ENCODE assay signal across 11 cellular contexts in the genomic region with DNA sequence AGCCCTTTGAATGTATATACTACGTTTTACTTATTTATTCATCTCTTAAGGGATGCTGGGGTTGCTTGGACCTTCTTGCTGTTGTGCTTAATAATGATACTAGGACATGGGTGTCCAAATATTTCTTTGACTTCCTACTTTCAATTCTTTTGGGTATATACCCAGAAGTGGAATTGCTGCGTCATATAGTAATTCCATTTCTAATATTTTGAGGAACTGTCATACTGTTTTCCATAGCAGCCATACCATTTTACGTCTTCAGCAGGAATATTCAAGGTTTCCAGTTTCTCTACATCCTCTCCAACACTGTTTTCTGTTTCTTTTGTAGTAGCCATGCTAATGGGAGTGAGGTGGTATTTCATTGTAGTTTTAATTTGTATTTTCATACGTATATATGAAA. TPM values are rescaled to one million over a fixed set of nuclear protein-coding genes. Genes with fewer than 3 reads are reported as not detected.
A peak's percentile ranks its signal among the peaks of the same experiment; 100 is the strongest.
DNase-seq lines count a peak whose midpoint lies in the region; ATAC-seq and TF ChIP-seq lines count a peak whose summit lies in the region.
"Had no signal": no experiment of that assay in that cellular context is flagged by ENCODE, and none has a peak within 500 bp of the region (broad histone marks: within the 10 kb centered on the region; RNA-seq: fewer than 3 reads in every experiment).

No MANE protein-coding gene starts in this region.

- TF ChIP-seq EP300 in stomach (IDR thresholded peaks at IDR 0.05): no peak

- no peaks in the 10 kb centered on the region for H3K27me3 Mint-ChIP-seq in activated CD4-positive, alpha-beta memory T cell treated with anti-CD3 and anti-CD28 coated beads, Interleukin-2, amount 10 ng/mL, durations not matched to agents 7 days and 5 days
- H3K27me3 Mint-ChIP-seq in activated CD4-positive, alpha-beta memory T cell treated with anti-CD3 and anti-CD28 coated beads for 36 hours: no peaks in the 10 kb centered on the region
- no peaks in the 10 kb centered on the region for H3K27me3 Mint-ChIP-seq in central memory CD8-positive, alpha-beta T cell
- no peaks in the 10 kb centered on the region for H3K27me3 Mint-ChIP-seq in naive thymus-derived CD8-positive, alpha-beta T cell

- peak overlapping the region; percentile 44 for H3K4me3 Mint-ChIP-seq in activated CD4-positive, alpha-beta memory T cell treated with anti-CD3 and anti-CD28 coated beads, Interleukin-2, amount 10 ng/mL, durations not matched to agents 7 days and 5 days
- H3K4me3 Mint-ChIP-seq in activated CD4-positive, alpha-beta memory T cell treated with anti-CD3 and anti-CD28 coated beads for 36 hours: no peak overlapping the region
- H3K4me3 Mint-ChIP-seq in central memory CD8-positive, alpha-beta T cell: peak overlapping the region; percentile 14
- H3K4me3 Mint-ChIP-seq in naive thymus-derived CD8-positive, alpha-beta T cell: peak overlapping the region in 2 of 10 donors; percentile 18 to 22

- peak overlapping the region in 3 of 5 donors; percentile 27 to 64 (median 60) for H3K27ac ChIP-seq in stomach

- POLR2A ChIA-PET in activated CD4-positive, alpha-beta memory T cell treated with anti-CD3 and anti-CD28 coated beads, Interleukin-2, amount 10 ng/mL, durations not matched to agents 7 days and 5 days (lab: Charles Lee): interaction anchor here (1.4 to 9.3 kb wide), 4 partner anchors 18 to 43 kb away, joined by 3 to 116 read pairs (median 10); a partner anchor contains a TSS
- POLR2A ChIA-PET in activated CD4-positive, alpha-beta memory T cell treated with anti-CD3 and anti-CD28 coated beads for 36 hours (lab: Charles Lee): interaction anchor here (1.1 to 1.4 kb wide), 2 partner anchors 20 to 130 kb away, joined by 7 read pairs; a partner anchor contains a TSS
- POLR2A ChIA-PET in naive thymus-derived CD8-positive, alpha-beta T cell (lab: Charles Lee): no interaction called here

- ATAC-seq in HG03354 (IDR thresholded peaks at IDR 0.05; ENCODE audit: poor library complexity, severe bottlenecking, unreplicated experiment) (peak; percentile 47), GM19351 (IDR thresholded peaks at IDR 0.05; ENCODE audit: unreplicated experiment) (no peak)
- no peak for ATAC-seq in central memory CD8-positive, alpha-beta T cell (replicated peaks; ENCODE audit: extremely low read depth, poor library complexity, severe bottlenecking)
- ATAC-seq in naive thymus-derived CD8-positive, alpha-beta T cell: no peak

- CTCF ChIA-PET in activated CD4-positive, alpha-beta memory T cell treated with anti-CD3 and anti-CD28 coated beads, Interleukin-2, amount 10 ng/mL, durations not matched to agents 7 days and 5 days (lab: Charles Lee): no interaction called here
- CTCF ChIA-PET in activated CD4-positive, alpha-beta memory T cell treated with anti-CD3 and anti-CD28 coated beads for 36 hours (lab: Charles Lee): interaction anchor here (1.0 kb wide), 1 partner anchor 22 kb away, joined by 3 read pairs; no protein-coding TSS in a partner anchor

- peaks cover 19 to 64% (median 45%) of the 10 kb centered on the region in 4 donors for H3K4me1 ChIP-seq in stomach

- no peak overlapping the region for H3K4me3 ChIP-seq in stomach
- H3K4me3 ChIP-seq: pancreas had no signal

- peaks cover 2% of the 10 kb centered on the region for H3K9me3 Mint-ChIP-seq in activated CD4-positive, alpha-beta memory T cell treated with anti-CD3 and anti-CD28 coated beads, Interleukin-2, amount 10 ng/mL, durations not matched to agents 7 days and 5 days
- H3K9me3 Mint-ChIP-seq in activated CD4-positive, alpha-beta memory T cell treated with anti-CD3 and anti-CD28 coated beads for 36 hours: no peaks in the 10 kb centered on the region
- no peaks in the 10 kb centered on the region for H3K9me3 Mint-ChIP-seq in central memory CD8-positive, alpha-beta T cell
- H3K9me3 Mint-ChIP-seq in naive thymus-derived CD8-positive, alpha-beta T cell: no peaks in the 10 kb centered on the region

- no peaks in the 10 kb centered on the region for H3K36me3 ChIP-seq in stomach
- H3K36me3 ChIP-seq: pancreas had no signal

- DNase-seq in activated CD4-positive, alpha-beta memory T cell treated with anti-CD3 and anti-CD28 coated beads, Interleukin-2, amount 10 ng/mL, durations not matched to agents 7 days and 5 days: no peak
- DNase-seq in activated CD4-positive, alpha-beta memory T cell treated with anti-CD3 and anti-CD28 coated beads for 36 hours: no peak
- no peak for DNase-seq in central memory CD8-positive, alpha-beta T cell (ENCODE audit: low spot score in 2 of 2)
- DNase-seq in stomach (no peak), DMS79 treated with DMSO at 0.1 percent for 48 hours (lab: John Stamatoyannopoulos, UW) (no peak)
- no peak for DNase-seq in naive thymus-derived CD8-positive, alpha-beta T cell
- DNase-seq: activated effector memory CD4-positive, alpha-beta T cell treated with anti-CD3 and anti-CD28 coated beads, Interleukin-2, amount 50 U/mL, for 16 hours; pancreas had no signal

- peak overlapping the region; percentile 66 for H3K27ac Mint-ChIP-seq in activated CD4-positive, alpha-beta memory T cell treated with anti-CD3 and anti-CD28 coated beads, Interleukin-2, amount 10 ng/mL, durations not matched to agents 7 days and 5 days
- no peak overlapping the region for H3K27ac Mint-ChIP-seq in activated CD4-positive, alpha-beta memory T cell treated with anti-CD3 and anti-CD28 coated beads for 36 hours
- peak overlapping the region; percentile 51 for H3K27ac Mint-ChIP-seq in central memory CD8-positive, alpha-beta T cell (ENCODE audit: low read depth)
- peak overlapping the region in 2 of 10 donors; percentile 8 to 69 for H3K27ac Mint-ChIP-seq in naive thymus-derived CD8-positive, alpha-beta T cell

- H3K4me1 Mint-ChIP-seq in activated CD4-positive, alpha-beta memory T cell treated with anti-CD3 and anti-CD28 coated beads, Interleukin-2, amount 10 ng/mL, durations not matched to agents 7 days and 5 days: peaks cover 56% of the 10 kb centered on the region
- H3K4me1 Mint-ChIP-seq in activated CD4-positive, alpha-beta memory T cell treated with anti-CD3 and anti-CD28 coated beads for 36 hours (ENCODE audit: low read depth): peaks cover 54% of the 10 kb centered on the region
- H3K4me1 Mint-ChIP-seq in central memory CD8-positive, alpha-beta T cell: peaks cover 56% of the 10 kb centered on the region
- peaks cover 31 to 57% (median 54%) of the 10 kb centered on the region in 4 donors for H3K4me1 Mint-ChIP-seq in naive thymus-derived CD8-positive, alpha-beta T cell

- TF ChIP-seq POLR2A in stomach (IDR thresholded peaks at IDR 0.05): no peak

- H3K9me3 ChIP-seq in stomach: no peaks in the 10 kb centered on the region
- H3K9me3 ChIP-seq: pancreas had no signal

- no peaks in the 10 kb centered on the region for H3K27me3 ChIP-seq in stomach
- H3K27me3 ChIP-seq: pancreas had no signal

- WGBS in stomach, 5 donors: 78 to 87% (median 86%) methylated on average over 4 of the region's 4 CpGs

- intact Hi-C loops in activated CD4-positive, alpha-beta memory T cell treated with anti-CD3 and anti-CD28 coated beads for 36 hours (cut with micrococcal nuclease): loop anchor here (1.0 kb wide), 3 partner anchors 20 to 130 kb away; no protein-coding TSS in a partner anchor
- intact Hi-C loops in stomach (cut with DNase I; ENCODE audit: low total_unique reads): no loop called here

- H3K36me3 Mint-ChIP-seq in activated CD4-positive, alpha-beta memory T cell treated with anti-CD3 and anti-CD28 coated beads, Interleukin-2, amount 10 ng/mL, durations not matched to agents 7 days and 5 days (ENCODE audit: low read depth): peaks cover 32% of the 10 kb centered on the region
- peaks cover 2% of the 10 kb centered on the region for H3K36me3 Mint-ChIP-seq in activated CD4-positive, alpha-beta memory T cell treated with anti-CD3 and anti-CD28 coated beads for 36 hours
- H3K36me3 Mint-ChIP-seq in central memory CD8-positive, alpha-beta T cell (ENCODE audit: insufficient read depth): peaks cover 5% of the 10 kb centered on the region
- peaks cover 0 to 8% (median 0%) of the 10 kb centered on the region in 3 donors for H3K36me3 Mint-ChIP-seq in naive thymus-derived CD8-positive, alpha-beta T cell

- TF ChIP-seq CTCF in stomach (IDR thresholded peaks at IDR 0.05): no peak

RNA-seq across cellular contexts. Expression of a gene that starts 21.1 kb away (rescaled TPM):
- total RNA-seq in activated CD4-positive, alpha-beta memory T cell treated with anti-CD3 and anti-CD28 coated beads, Interleukin-2, amount 10 ng/mL, durations not matched to agents 7 days and 5 days: 100 to 1,000 TPM; 129 to 134 TPM
- total RNA-seq in activated CD4-positive, alpha-beta memory T cell treated with anti-CD3 and anti-CD28 coated beads for 36 hours: 10 to 100 TPM; 43.4 to 49.0 TPM
- 100 to 1,000 TPM in 1 of 5 donors, 10 to 100 TPM in 3, 1 to 10 TPM in 1; 3.8 to 208 (median 34.1) TPM for total RNA-seq in stomach
- 10 to 100 TPM; 10.3 to 16.9 (median 16.8) TPM for polyA plus RNA-seq in stomach
- 10 to 100 TPM; 52.0 to 60.2 TPM for total RNA-seq in naive thymus-derived CD8-positive, alpha-beta T cell
- polyA plus RNA-seq in naive thymus-derived CD8-positive, alpha-beta T cell: 1 to 10 TPM; 2.9 to 5.9 (median 2.9) TPM

RNA-seq across cellular contexts. Expression of a gene that starts 49.3 kb away (rescaled TPM):
- not detected for total RNA-seq in activated CD4-positive, alpha-beta memory T cell treated with anti-CD3 and anti-CD28 coated beads, Interleukin-2, amount 10 ng/mL, durations not matched to agents 7 days and 5 days
- total RNA-seq in activated CD4-positive, alpha-beta memory T cell treated with anti-CD3 and anti-CD28 coated beads for 36 hours: not detected
- total RNA-seq in stomach: not detected
- not detected for polyA plus RNA-seq in stomach
- total RNA-seq in naive thymus-derived CD8-positive, alpha-beta T cell: not detected
- polyA plus RNA-seq in naive thymus-derived CD8-positive, alpha-beta T cell: under 1 TPM; 0.33 to 0.98 (median 0.34) TPM
- total RNA-seq: fibroblast of villous mesenchyme, pancreas had no signal
- polyA plus RNA-seq: pancreas had no signal
